In the genomic region with DNA sequence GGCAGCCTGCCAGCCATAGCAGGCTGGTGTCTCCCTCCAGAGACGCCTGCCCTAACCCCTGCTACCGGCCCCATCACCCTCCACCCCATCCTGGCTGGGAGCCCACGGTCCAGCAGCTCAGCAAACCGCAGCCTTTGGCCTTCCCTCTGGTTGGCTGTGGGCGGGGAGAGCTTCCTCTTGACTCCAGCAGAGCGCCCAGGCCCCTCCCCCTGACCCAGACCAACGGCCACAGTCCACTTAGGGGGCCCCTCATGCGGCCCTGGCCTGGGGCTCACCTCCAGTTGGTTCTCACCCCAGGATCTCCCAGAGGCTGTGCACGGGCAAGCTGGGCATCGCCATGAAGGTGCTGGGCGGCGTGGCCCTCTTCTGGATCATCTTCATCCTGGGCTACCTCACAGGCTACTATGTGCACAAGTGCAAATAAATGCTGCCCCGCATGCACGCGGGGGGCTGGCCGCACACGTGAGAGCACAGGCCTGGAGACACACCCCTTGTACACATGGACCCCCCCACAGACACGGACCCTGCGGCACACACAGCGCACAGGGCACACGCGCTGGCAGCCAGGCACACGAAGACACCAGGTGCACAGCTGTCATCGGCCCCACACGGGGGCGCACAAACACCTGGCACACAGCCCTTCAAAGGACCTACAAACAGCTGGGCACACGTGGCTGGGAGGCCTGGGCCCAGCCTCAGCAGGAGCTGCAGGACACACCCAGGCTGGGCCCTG, we compare ENCODE assay signal across 1 cellular context.
TF ChIP-seq lines count a peak whose summit lies in the region.

No MANE protein-coding gene starts in this region.

TF ChIP-seq in HepG2, 621 proteins besides CTCF, POLR2A, EP300 and RAD21 (continued from another document and continues in another):
- TF ChIP-seq, protein P1, sequence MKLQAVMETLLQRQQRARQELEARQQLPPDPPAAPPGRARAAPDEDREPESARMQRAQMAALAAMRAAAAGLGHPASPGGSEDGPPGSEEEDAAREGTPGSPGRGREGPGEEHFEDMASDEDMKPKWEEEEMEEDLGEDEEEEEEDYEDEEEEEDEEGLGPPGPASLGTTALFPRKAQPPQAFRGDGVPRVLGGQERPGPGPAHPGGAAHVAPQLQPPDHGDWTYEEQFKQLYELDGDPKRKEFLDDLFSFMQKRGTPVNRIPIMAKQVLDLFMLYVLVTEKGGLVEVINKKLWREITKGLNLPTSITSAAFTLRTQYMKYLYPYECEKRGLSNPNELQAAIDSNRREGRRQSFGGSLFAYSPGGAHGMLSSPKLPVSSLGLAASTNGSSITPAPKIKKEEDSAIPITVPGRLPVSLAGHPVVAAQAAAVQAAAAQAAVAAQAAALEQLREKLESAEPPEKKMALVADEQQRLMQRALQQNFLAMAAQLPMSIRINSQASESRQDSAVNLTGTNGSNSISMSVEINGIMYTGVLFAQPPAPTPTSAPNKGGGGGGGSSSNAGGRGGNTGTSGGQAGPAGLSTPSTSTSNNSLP (IDR thresholded peaks at IDR 0.05; ENCODE audit: low read depth, low read length), result no peak
- TF ChIP-seq DMTF1 (CRISPR knock-in tag; IDR thresholded peaks at IDR 0.05) (peak; percentile 43; the same call in 1 of the 2 replicates), ZNF567 (CRISPR knock-in tag; IDR thresholded peaks at IDR 0.05; ENCODE audit: borderline replicate concordance) (no peak; the same call in 1 of the 2 replicates), SMAD9 (CRISPR knock-in tag; IDR thresholded peaks at IDR 0.05) (0 out of 2 replicates have a peak, but pooled peaks have one; percentile 73), CBX1 (IDR thresholded peaks at IDR 0.05; ENCODE audit: low read depth) (peak; percentile 30), SMARCE1 (IDR thresholded peaks at IDR 0.05; ENCODE audit: borderline replicate concordance) (no peak), CENPX (CRISPR knock-in tag; IDR thresholded peaks at IDR 0.05) (no peak), ZNF367 (CRISPR knock-in tag; IDR thresholded peaks at IDR 0.05; ENCODE audit: borderline replicate concordance) (peak; percentile 18; the same call in 1 of the 2 replicates), RXRB (CRISPR knock-in tag; IDR thresholded peaks at IDR 0.05; ENCODE audit: borderline replicate concordance) (peak; percentile 32), GTF2F1 (IDR thresholded peaks at IDR 0.05; ENCODE audit: low read length) (no peak), ZNF33B (CRISPR knock-in tag; IDR thresholded peaks at IDR 0.05) (peak; percentile 33; the same call in 1 of the 2 replicates), ISX (CRISPR knock-in tag; conservative IDR thresholded peaks at IDR 0.05) (no peak), ZNF333 (CRISPR knock-in tag; IDR thresholded peaks at IDR 0.05; ENCODE audit: borderline replicate concordance) (no peak), KLF11 (CRISPR knock-in tag; IDR thresholded peaks at IDR 0.05) (0 out of 2 replicates have a peak, but pooled peaks have one; percentile 21), TARDBP (CRISPR knock-in tag; IDR thresholded peaks at IDR 0.05) (peak; percentile 88; the same call in 1 of the 2 replicates), GABPB1 (CRISPR knock-in tag; IDR thresholded peaks at IDR 0.05) (peak; percentile 66; the same call in 1 of the 2 replicates), AHR (CRISPR knock-in tag; IDR thresholded peaks at IDR 0.05) (no peak), ZBTB38 (CRISPR knock-in tag; IDR thresholded peaks at IDR 0.05) (peak; percentile 81), DMAP1 (CRISPR knock-in tag; IDR thresholded peaks at IDR 0.05) (peak; percentile 85), ARHGAP35 (CRISPR knock-in tag; IDR thresholded peaks at IDR 0.05; ENCODE audit: borderline replicate concordance) (no peak; the same call in none of the 2 replicates), BCL6 (CRISPR knock-in tag; IDR thresholded peaks at IDR 0.05) (no peak), SIX1 (CRISPR knock-in tag; IDR thresholded peaks at IDR 0.05; ENCODE audit: borderline replicate concordance) (0 out of 2 replicates have a peak, but pooled peaks have one; percentile 37), CBX2 (IDR thresholded peaks at IDR 0.05; ENCODE audit: low read depth, low read length) (no peak), CBX2 (CRISPR knock-in tag; IDR thresholded peaks at IDR 0.05; ENCODE audit: low read depth) (no peak; the same call in 1 of the 2 replicates), NFYB (CRISPR knock-in tag; IDR thresholded peaks at IDR 0.05) (peak; percentile 35), FOXJ3 (CRISPR knock-in tag; IDR thresholded peaks at IDR 0.05; ENCODE audit: borderline replicate concordance) (peak; percentile 70; the same call in 1 of the 2 replicates), ZSCAN22 (CRISPR knock-in tag; IDR thresholded peaks at IDR 0.05) (peak; percentile 52; the same call in 1 of the 2 replicates), ETV5 (CRISPR knock-in tag; IDR thresholded peaks at IDR 0.05; ENCODE audit: borderline replicate concordance) (no peak; the same call in 1 of the 2 replicates), POLR2AphosphoS2 (IDR thresholded peaks at IDR 0.05; ENCODE audit: low read depth, low read length) (no peak), ZNF446 (CRISPR knock-in tag; IDR thresholded peaks at IDR 0.05) (no peak)
- TF ChIP-seq, protein P2, sequence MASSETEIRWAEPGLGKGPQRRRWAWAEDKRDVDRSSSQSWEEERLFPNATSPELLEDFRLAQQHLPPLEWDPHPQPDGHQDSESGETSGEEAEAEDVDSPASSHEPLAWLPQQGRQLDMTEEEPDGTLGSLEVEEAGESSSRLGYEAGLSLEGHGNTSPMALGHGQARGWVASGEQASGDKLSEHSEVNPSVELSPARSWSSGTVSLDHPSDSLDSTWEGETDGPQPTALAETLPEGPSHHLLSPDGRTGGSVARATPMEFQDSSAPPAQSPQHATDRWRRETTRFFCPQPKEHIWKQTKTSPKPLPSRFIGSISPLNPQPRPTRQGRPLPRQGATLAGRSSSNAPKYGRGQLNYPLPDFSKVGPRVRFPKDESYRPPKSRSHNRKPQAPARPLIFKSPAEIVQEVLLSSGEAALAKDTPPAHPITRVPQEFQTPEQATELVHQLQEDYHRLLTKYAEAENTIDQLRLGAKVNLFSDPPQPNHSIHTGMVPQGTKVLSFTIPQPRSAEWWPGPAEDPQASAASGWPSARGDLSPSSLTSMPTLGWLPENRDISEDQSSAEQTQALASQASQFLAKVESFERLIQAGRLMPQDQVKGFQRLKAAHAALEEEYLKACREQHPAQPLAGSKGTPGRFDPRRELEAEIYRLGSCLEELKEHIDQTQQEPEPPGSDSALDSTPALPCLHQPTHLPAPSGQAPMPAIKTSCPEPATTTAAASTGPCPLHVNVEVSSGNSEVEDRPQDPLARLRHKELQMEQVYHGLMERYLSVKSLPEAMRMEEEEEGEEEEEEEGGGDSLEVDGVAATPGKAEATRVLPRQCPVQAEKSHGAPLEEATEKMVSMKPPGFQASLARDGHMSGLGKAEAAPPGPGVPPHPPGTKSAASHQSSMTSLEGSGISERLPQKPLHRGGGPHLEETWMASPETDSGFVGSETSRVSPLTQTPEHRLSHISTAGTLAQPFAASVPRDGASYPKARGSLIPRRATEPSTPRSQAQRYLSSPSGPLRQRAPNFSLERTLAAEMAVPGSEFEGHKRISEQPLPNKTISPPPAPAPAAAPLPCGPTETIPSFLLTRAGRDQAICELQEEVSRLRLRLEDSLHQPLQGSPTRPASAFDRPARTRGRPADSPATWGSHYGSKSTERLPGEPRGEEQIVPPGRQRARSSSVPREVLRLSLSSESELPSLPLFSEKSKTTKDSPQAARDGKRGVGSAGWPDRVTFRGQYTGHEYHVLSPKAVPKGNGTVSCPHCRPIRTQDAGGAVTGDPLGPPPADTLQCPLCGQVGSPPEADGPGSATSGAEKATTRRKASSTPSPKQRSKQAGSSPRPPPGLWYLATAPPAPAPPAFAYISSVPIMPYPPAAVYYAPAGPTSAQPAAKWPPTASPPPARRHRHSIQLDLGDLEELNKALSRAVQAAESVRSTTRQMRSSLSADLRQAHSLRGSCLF (CRISPR knock-in tag; IDR thresholded peaks at IDR 0.05; ENCODE audit: borderline replicate concordance), result no peak
- TF ChIP-seq, protein P3, sequence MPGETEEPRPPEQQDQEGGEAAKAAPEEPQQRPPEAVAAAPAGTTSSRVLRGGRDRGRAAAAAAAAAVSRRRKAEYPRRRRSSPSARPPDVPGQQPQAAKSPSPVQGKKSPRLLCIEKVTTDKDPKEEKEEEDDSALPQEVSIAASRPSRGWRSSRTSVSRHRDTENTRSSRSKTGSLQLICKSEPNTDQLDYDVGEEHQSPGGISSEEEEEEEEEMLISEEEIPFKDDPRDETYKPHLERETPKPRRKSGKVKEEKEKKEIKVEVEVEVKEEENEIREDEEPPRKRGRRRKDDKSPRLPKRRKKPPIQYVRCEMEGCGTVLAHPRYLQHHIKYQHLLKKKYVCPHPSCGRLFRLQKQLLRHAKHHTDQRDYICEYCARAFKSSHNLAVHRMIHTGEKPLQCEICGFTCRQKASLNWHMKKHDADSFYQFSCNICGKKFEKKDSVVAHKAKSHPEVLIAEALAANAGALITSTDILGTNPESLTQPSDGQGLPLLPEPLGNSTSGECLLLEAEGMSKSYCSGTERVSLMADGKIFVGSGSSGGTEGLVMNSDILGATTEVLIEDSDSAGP (CRISPR knock-in tag; IDR thresholded peaks at IDR 0.05; ENCODE audit: borderline replicate concordance), result peak; percentile 80
- TF ChIP-seq, protein P4, sequence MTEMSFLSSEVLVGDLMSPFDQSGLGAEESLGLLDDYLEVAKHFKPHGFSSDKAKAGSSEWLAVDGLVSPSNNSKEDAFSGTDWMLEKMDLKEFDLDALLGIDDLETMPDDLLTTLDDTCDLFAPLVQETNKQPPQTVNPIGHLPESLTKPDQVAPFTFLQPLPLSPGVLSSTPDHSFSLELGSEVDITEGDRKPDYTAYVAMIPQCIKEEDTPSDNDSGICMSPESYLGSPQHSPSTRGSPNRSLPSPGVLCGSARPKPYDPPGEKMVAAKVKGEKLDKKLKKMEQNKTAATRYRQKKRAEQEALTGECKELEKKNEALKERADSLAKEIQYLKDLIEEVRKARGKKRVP (CRISPR knock-in tag; IDR thresholded peaks at IDR 0.05), result peak in 1 of 2 experiments; percentile 58; a peak in 2 of 4 replicates
- TF ChIP-seq, protein P5, sequence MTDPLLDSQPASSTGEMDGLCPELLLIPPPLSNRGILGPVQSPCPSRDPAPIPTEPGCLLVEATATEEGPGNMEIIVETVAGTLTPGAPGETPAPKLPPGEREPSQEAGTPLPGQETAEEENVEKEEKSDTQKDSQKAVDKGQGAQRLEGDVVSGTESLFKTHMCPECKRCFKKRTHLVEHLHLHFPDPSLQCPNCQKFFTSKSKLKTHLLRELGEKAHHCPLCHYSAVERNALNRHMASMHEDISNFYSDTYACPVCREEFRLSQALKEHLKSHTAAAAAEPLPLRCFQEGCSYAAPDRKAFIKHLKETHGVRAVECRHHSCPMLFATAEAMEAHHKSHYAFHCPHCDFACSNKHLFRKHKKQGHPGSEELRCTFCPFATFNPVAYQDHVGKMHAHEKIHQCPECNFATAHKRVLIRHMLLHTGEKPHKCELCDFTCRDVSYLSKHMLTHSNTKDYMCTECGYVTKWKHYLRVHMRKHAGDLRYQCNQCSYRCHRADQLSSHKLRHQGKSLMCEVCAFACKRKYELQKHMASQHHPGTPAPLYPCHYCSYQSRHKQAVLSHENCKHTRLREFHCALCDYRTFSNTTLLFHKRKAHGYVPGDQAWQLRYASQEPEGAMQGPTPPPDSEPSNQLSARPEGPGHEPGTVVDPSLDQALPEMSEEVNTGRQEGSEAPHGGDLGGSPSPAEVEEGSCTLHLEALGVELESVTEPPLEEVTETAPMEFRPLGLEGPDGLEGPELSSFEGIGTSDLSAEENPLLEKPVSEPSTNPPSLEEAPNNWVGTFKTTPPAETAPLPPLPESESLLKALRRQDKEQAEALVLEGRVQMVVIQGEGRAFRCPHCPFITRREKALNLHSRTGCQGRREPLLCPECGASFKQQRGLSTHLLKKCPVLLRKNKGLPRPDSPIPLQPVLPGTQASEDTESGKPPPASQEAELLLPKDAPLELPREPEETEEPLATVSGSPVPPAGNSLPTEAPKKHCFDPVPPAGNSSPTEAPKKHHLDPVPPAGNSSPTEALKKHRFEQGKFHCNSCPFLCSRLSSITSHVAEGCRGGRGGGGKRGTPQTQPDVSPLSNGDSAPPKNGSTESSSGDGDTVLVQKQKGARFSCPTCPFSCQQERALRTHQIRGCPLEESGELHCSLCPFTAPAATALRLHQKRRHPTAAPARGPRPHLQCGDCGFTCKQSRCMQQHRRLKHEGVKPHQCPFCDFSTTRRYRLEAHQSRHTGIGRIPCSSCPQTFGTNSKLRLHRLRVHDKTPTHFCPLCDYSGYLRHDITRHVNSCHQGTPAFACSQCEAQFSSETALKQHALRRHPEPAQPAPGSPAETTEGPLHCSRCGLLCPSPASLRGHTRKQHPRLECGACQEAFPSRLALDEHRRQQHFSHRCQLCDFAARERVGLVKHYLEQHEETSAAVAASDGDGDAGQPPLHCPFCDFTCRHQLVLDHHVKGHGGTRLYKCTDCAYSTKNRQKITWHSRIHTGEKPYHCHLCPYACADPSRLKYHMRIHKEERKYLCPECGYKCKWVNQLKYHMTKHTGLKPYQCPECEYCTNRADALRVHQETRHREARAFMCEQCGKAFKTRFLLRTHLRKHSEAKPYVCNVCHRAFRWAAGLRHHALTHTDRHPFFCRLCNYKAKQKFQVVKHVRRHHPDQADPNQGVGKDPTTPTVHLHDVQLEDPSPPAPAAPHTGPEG (CRISPR knock-in tag; IDR thresholded peaks at IDR 0.05), result peak; percentile 78; the same call in 1 of the 2 replicates
- TF ChIP-seq, protein P6, sequence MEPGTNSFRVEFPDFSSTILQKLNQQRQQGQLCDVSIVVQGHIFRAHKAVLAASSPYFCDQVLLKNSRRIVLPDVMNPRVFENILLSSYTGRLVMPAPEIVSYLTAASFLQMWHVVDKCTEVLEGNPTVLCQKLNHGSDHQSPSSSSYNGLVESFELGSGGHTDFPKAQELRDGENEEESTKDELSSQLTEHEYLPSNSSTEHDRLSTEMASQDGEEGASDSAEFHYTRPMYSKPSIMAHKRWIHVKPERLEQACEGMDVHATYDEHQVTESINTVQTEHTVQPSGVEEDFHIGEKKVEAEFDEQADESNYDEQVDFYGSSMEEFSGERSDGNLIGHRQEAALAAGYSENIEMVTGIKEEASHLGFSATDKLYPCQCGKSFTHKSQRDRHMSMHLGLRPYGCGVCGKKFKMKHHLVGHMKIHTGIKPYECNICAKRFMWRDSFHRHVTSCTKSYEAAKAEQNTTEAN (CRISPR knock-in tag; conservative IDR thresholded peaks at IDR 0.05), result peak; percentile 88
